16 cellular contexts compared by ENCODE assay signal in genomic region chrX:44431206-44431605, GRCh38.
DNase-seq lines count a peak whose midpoint lies in the region; ATAC-seq, FAIRE-seq and TF ChIP-seq lines count a peak whose summit lies in the region.
"Had no signal": no experiment of that assay in that cellular context is flagged by ENCODE, and none has a peak within 500 bp of the region (broad histone marks: within the 10 kb centered on the region; RNA-seq: fewer than 3 reads in every experiment).

No MANE protein-coding gene starts in this region.

- no peaks in the 10 kb centered on the region for H3K79me2 ChIP-seq in GM23248 (ENCODE audit: insufficient read depth)
- H3K79me2 ChIP-seq in osteoblast (ENCODE audit: insufficient read depth, low read length), result no peaks in the 10 kb centered on the region

- H2AFZ ChIP-seq in GM23248, result no peak overlapping the region
- H2AFZ ChIP-seq in osteoblast (ENCODE audit: low read length), result no peak overlapping the region

- ATAC-seq in GM19351 (IDR thresholded peaks at IDR 0.05; ENCODE audit: unreplicated experiment), result no peak
- ATAC-seq: pancreas had no signal

- no peak overlapping the region for H3K27ac ChIP-seq in GM23248
- no peak overlapping the region for H3K27ac ChIP-seq in osteoblast (ENCODE audit: low read depth, low read length)
- H3K27ac ChIP-seq: pancreas, tibial artery had no signal

- no peak for FAIRE-seq in bronchial epithelial cell (lab: Jason Lieb, UNC)
- FAIRE-seq: pancreas had no signal

- no peaks in the 10 kb centered on the region for H3K4me1 ChIP-seq in GM23248 (ENCODE audit: insufficient read depth)
- no peaks in the 10 kb centered on the region for H3K4me1 ChIP-seq in osteoblast (ENCODE audit: insufficient read depth, low read length)
- H3K4me1 ChIP-seq: pancreas, tibial artery had no signal

- H3K36me3 ChIP-seq in GM23248 (ENCODE audit: low read depth) (no peaks in the 10 kb centered on the region), bronchial epithelial cell (ENCODE audit: control insufficient read depth, insufficient read depth, low read length) (no peaks in the 10 kb centered on the region), osteoblast (ENCODE audit: insufficient read depth, low read length) (no peaks in the 10 kb centered on the region)
- H3K36me3 ChIP-seq: pancreas, tibial artery had no signal

- H3K27me3 ChIP-seq in GM23248 (replicated peaks; ENCODE audit: insufficient read depth) (no peaks in the 10 kb centered on the region), bronchial epithelial cell (ENCODE audit: control insufficient read depth, insufficient read depth, low read length) (no peaks in the 10 kb centered on the region), osteoblast (ENCODE audit: insufficient read depth, low read length) (no peaks in the 10 kb centered on the region)
- H3K27me3 ChIP-seq: tibial artery had no signal

- H3K9me3 ChIP-seq in GM23248 (ENCODE audit: low read depth), result no peaks in the 10 kb centered on the region
- H3K9me3 ChIP-seq in osteoblast (ENCODE audit: low read depth, low read length), result no peaks in the 10 kb centered on the region
- H3K9me3 ChIP-seq: pancreas, tibial artery had no signal

- H3K4me2 ChIP-seq in GM23248 (ENCODE audit: unreplicated experiment), result no peak overlapping the region
- H3K4me2 ChIP-seq in osteoblast (ENCODE audit: insufficient read depth, low read length), result no peak overlapping the region

- in situ Hi-C loops in GM23248 (cut with MboI), result no loop called here

- H3F3A ChIP-seq in GM23248 (ENCODE audit: insufficient read depth), result no peaks in the 10 kb centered on the region

- H3K9ac ChIP-seq in GM23248, result no peak overlapping the region

- DNase-seq in GM23248 (peak; percentile 49), MV-4-11 (lab: John Stamatoyannopoulos, UW) (peak; percentile 71), bronchial epithelial cell (ENCODE audit: low read depth) (peak; percentile 85), osteoblast (ENCODE audit: insufficient read length, low spot score, missing footprints) (peak; percentile 81), NCI-H146 treated with DMSO at 0.1 percent for 48 hours (lab: John Stamatoyannopoulos, UW; ENCODE audit: unreplicated experiment) (no peak), occipital lobe (lab: John Stamatoyannopoulos, UW) (no peak), T-helper 2 cell (no peak)
- DNase-seq: activated CD4-positive, alpha-beta memory T cell treated with anti-CD3 and anti-CD28 coated beads, Interleukin-2, amount 10 ng/mL, durations not matched to agents 7 days and 5 days; activated effector memory CD4-positive, alpha-beta T cell treated with anti-CD3 and anti-CD28 coated beads, Interleukin-2, amount 50 U/mL, for 16 hours; KG1; NCI-H2171 treated with DMSO at 0.1 percent for 48 hours; pancreas; RPMI8226; T1000; tibial artery had no signal

- no peak for TF ChIP-seq CTCF in bronchial epithelial cell (IDR thresholded peaks at IDR 0.05; ENCODE audit: insufficient read depth, low read length, severe bottlenecking)
- TF ChIP-seq CTCF in osteoblast (IDR thresholded peaks at IDR 0.05; ENCODE audit: extremely low read depth, low read depth, low read length), result no peak

- H3K9me2 ChIP-seq in GM23248 (ENCODE audit: insufficient read depth), result no peaks in the 10 kb centered on the region

- H4K20me1 ChIP-seq in GM23248 (ENCODE audit: insufficient read depth) (no peaks in the 10 kb centered on the region), osteoblast (ENCODE audit: insufficient read depth, low read length) (no peaks in the 10 kb centered on the region)

- H3K4me3 ChIP-seq in GM23248 (no peak overlapping the region), bronchial epithelial cell (ENCODE audit: low read depth, low read length) (no peak overlapping the region), osteoblast (ENCODE audit: insufficient read depth, low read length) (no peak overlapping the region)
- H3K4me3 ChIP-seq: pancreas, tibial artery had no signal

Comparison
In these comparisons a context has a peak if more than half of its experiments do, and no peak if none do; other contexts are left out.
1. DNase-seq: peak in GM23248 (single experiment), MV-4-11 (single experiment), bronchial epithelial cell (single experiment) and osteoblast (single experiment); none in NCI-H146 treated with DMSO at 0.1 percent for 48 hours (single experiment), occipital lobe (single experiment) and T-helper 2 cell (0 of 5).